In genomic region chrX:20519077-20519617, GRCh38 we compare ENCODE assay signal across 25 cellular contexts.
A peak's percentile ranks its signal among the peaks of the same experiment; 100 is the strongest.
DNase-seq lines count a peak whose midpoint lies in the region; ATAC-seq, FAIRE-seq and TF ChIP-seq lines count a peak whose summit lies in the region.
"Had no signal": no experiment of that assay in that cellular context is flagged by ENCODE, and none has a peak within 500 bp of the region (broad histone marks: within the 10 kb centered on the region; RNA-seq: fewer than 3 reads in every experiment).

No MANE protein-coding gene starts in this region.

- H2BK120ac ChIP-seq in IMR-90 (ENCODE audit: low read depth, low read length) (no peak overlapping the region), H1 (replicated peaks; ENCODE audit: low read depth, low read length) (no peak overlapping the region)

- H4K8ac ChIP-seq in IMR-90 (ENCODE audit: low read depth in 2 of 2, low read length in 2 of 2) (no peak overlapping the region), H1 (ENCODE audit: extremely low read depth, insufficient read depth, low read length) (no peak overlapping the region)

- FAIRE-seq in H1 (lab: Jason Lieb, UNC): no peak
- FAIRE-seq: GM18507, H54, HepG2, RCC 7860 had no signal

- POLR2A ChIA-PET in activated CD8-positive, alpha-beta T cell treated with anti-CD3 and anti-CD28 coated beads, Interleukin-2, amount 10 ng/mL, durations not matched to agents 7 days and 5 days (lab: Charles Lee): no interaction called here
- POLR2A ChIA-PET in activated CD8-positive, alpha-beta T cell treated with anti-CD3 and anti-CD28 coated beads for 36 hours (lab: Charles Lee): interaction anchor here (0.7 kb wide), 1 partner anchor 926 kb away, joined by 3 read pairs; no protein-coding TSS in a partner anchor
- POLR2A ChIA-PET in IMR-90 (lab: Charles Lee; ENCODE audit: unreplicated experiment): no interaction called here
- POLR2A ChIA-PET in H1 (lab: Charles Lee; ENCODE audit: partially characterized antibody): interaction anchor here (0.9 kb wide), 1 partner anchor 8 kb away, joined by 3 read pairs; no protein-coding TSS in a partner anchor
- POLR2A ChIA-PET in Caco-2 (lab: Charles Lee): interaction anchor here (0.6 kb wide), 1 partner anchor 1206 kb away, joined by 3 read pairs; no protein-coding TSS in a partner anchor

- H3K23me2 ChIP-seq in H1 (ENCODE audit: low read depth, low read length): no peaks in the 10 kb centered on the region

- DNase-seq in activated CD8-positive, alpha-beta T cell treated with anti-CD3 and anti-CD28 coated beads, Interleukin-2, amount 10 ng/mL, durations not matched to agents 7 days and 5 days: no peak
- no peak for DNase-seq in activated CD8-positive, alpha-beta T cell treated with anti-CD3 and anti-CD28 coated beads for 36 hours
- DNase-seq in IMR-90: no peak
- DNase-seq in H1 (ENCODE audit: low read depth in 1 of 2, low spot score in 2 of 2): no peak
- peak; percentile 46 for DNase-seq in kidney tubule cell (ENCODE audit: low spot score)
- DNase-seq in heart right ventricle: no peak
- no peak for DNase-seq in Caco-2
- DNase-seq in NCI-H774 (lab: John Stamatoyannopoulos, UW): no peak
- DNase-seq: C1 segment of cervical spinal cord; CD8-positive, alpha-beta T cell; GDM1; KBM-7; NCI-H1092 treated with DMSO at 0.1 percent for 48 hours; NCI-H1436 treated with DMSO at 0.1 percent for 48 hours; NCI-H1930; NCI-H345; NCI-H524 treated with DMSO at 0.1 percent for 48 hours; OCI-M1; SJCRH30 had no signal

- TF ChIP-seq POLR2A in IMR-90 (IDR thresholded peaks at IDR 0.05; ENCODE audit: low read depth, low read length): no peak
- TF ChIP-seq POLR2A in H1 (IDR thresholded peaks at IDR 0.05; ENCODE audit: control extremely low read depth in 1 of 2, low read depth in 2 of 2, low read length in 2 of 2): no peak

- TF ChIP-seq RAD21 in IMR-90 (IDR thresholded peaks at IDR 0.05; ENCODE audit: low read length): no peak
- TF ChIP-seq RAD21 in H1 (IDR thresholded peaks at IDR 0.05 in 1 of 2, conservative IDR thresholded peaks at IDR 0.05 in 1 of 2; ENCODE audit: low read depth in 2 of 2, low read length in 2 of 2): no peak

- H3K14ac ChIP-seq in IMR-90 (replicated peaks; ENCODE audit: low read depth, low read length) (no peak overlapping the region), H1 (ENCODE audit: insufficient read length) (no peak overlapping the region)

- H3K9ac ChIP-seq in IMR-90 (ENCODE audit: low read depth, low read length): no peak overlapping the region
- no peak overlapping the region for H3K9ac ChIP-seq in H1 (replicated peaks in 1 of 4; ENCODE audit: extremely low read depth in 1 of 4, low read depth in 3 of 4, low read length in 3 of 4)

- no peak overlapping the region for H3K4me3 Mint-ChIP-seq in activated CD8-positive, alpha-beta T cell treated with anti-CD3 and anti-CD28 coated beads, Interleukin-2, amount 10 ng/mL, durations not matched to agents 7 days and 5 days
- H3K4me3 Mint-ChIP-seq in activated CD8-positive, alpha-beta T cell treated with anti-CD3 and anti-CD28 coated beads for 36 hours: no peak overlapping the region
- H3K4me3 Mint-ChIP-seq in Caco-2 (ENCODE audit: unreplicated experiment): no peak overlapping the region
- H3K4me3 Mint-ChIP-seq: CD8-positive, alpha-beta T cell had no signal

- no peak overlapping the region for H2BK15ac ChIP-seq in IMR-90 (ENCODE audit: low read depth, low read length)
- H2BK15ac ChIP-seq in H1 (ENCODE audit: low read length): no peak overlapping the region

- H2AK5ac ChIP-seq in IMR-90 (ENCODE audit: low read depth, low read length): 0 out of 2 replicates have a peak overlapping the region, but pooled peaks have one; percentile 4
- H2AK5ac ChIP-seq in H1 (ENCODE audit: low read depth, low read length): no peak overlapping the region

- TF ChIP-seq CTCF in activated CD8-positive, alpha-beta T cell treated with anti-CD3 and anti-CD28 coated beads for 36 hours (IDR thresholded peaks at IDR 0.05): no peak
- TF ChIP-seq CTCF in IMR-90 (conservative IDR thresholded peaks at IDR 0.05; ENCODE audit: low read depth, low read length) (no peak), H1 (IDR thresholded peaks at IDR 0.05; ENCODE audit: control extremely low read depth in 1 of 3, insufficient read depth in 1 of 3, low read depth in 1 of 3, low read length in 3 of 3) (no peak), heart right ventricle (IDR thresholded peaks at IDR 0.05) (no peak), Caco-2 (IDR thresholded peaks at IDR 0.05; ENCODE audit: insufficient read depth in 1 of 2, low read depth in 1 of 2, low read length in 1 of 2, severe bottlenecking in 1 of 2, unreplicated experiment in 1 of 2) (no peak)

- H3K4ac ChIP-seq in IMR-90 (ENCODE audit: low read depth, low read length): no peak overlapping the region
- H3K4ac ChIP-seq in H1 (replicated peaks; ENCODE audit: insufficient read length, low read depth, low read length): no peak overlapping the region

- no peak overlapping the region for H2AK9ac ChIP-seq in IMR-90 (replicated peaks; ENCODE audit: low read depth, low read length, poor library complexity)

- H3K79me1 ChIP-seq in IMR-90 (ENCODE audit: low read depth in 1 of 2, low read length in 2 of 2) (no peaks in the 10 kb centered on the region), H1 (ENCODE audit: low read depth, low read length) (no peaks in the 10 kb centered on the region)

- peak overlapping the region; percentile 65 for H3K27ac Mint-ChIP-seq in activated CD8-positive, alpha-beta T cell treated with anti-CD3 and anti-CD28 coated beads, Interleukin-2, amount 10 ng/mL, durations not matched to agents 7 days and 5 days
- H3K27ac Mint-ChIP-seq in activated CD8-positive, alpha-beta T cell treated with anti-CD3 and anti-CD28 coated beads for 36 hours: no peak overlapping the region
- no peak overlapping the region for H3K27ac Mint-ChIP-seq in Caco-2 (ENCODE audit: unreplicated experiment)
- H3K27ac Mint-ChIP-seq: CD8-positive, alpha-beta T cell had no signal

- H4K5ac ChIP-seq in IMR-90 (ENCODE audit: low read depth, low read length) (no peak overlapping the region), H1 (ENCODE audit: insufficient read length, low read depth, low read length) (no peak overlapping the region)

- peaks cover 4% of the 10 kb centered on the region for H3K9me3 Mint-ChIP-seq in activated CD8-positive, alpha-beta T cell treated with anti-CD3 and anti-CD28 coated beads, Interleukin-2, amount 10 ng/mL, durations not matched to agents 7 days and 5 days (ENCODE audit: insufficient read depth)
- H3K9me3 Mint-ChIP-seq in activated CD8-positive, alpha-beta T cell treated with anti-CD3 and anti-CD28 coated beads for 36 hours: peaks cover 7% of the 10 kb centered on the region
- H3K9me3 Mint-ChIP-seq in Caco-2 (ENCODE audit: unreplicated experiment): peaks cover 9% of the 10 kb centered on the region
- H3K9me3 Mint-ChIP-seq: CD8-positive, alpha-beta T cell had no signal

- CTCF ChIA-PET in activated CD8-positive, alpha-beta T cell treated with anti-CD3 and anti-CD28 coated beads, Interleukin-2, amount 10 ng/mL, durations not matched to agents 7 days and 5 days (lab: Charles Lee): no interaction called here
- CTCF ChIA-PET in activated CD8-positive, alpha-beta T cell treated with anti-CD3 and anti-CD28 coated beads for 36 hours (lab: Charles Lee): no interaction called here
- CTCF ChIA-PET in IMR-90 (lab: Yijun Ruan, JAX) (no interaction called here), H1 (lab: Charles Lee; ENCODE audit: partially characterized antibody) (no interaction called here), Caco-2 (lab: Charles Lee) (no interaction called here)

- dilution Hi-C loops in IMR-90 (cut with HindIII; ENCODE audit: low sequenced_read_pairs, unreplicated experiment): no loop called here

- no peak for ATAC-seq in activated CD8-positive, alpha-beta T cell treated with anti-CD3 and anti-CD28 coated beads, Interleukin-2, amount 10 ng/mL, durations not matched to agents 7 days and 5 days
- no peak for ATAC-seq in activated CD8-positive, alpha-beta T cell treated with anti-CD3 and anti-CD28 coated beads for 36 hours
- ATAC-seq in IMR-90 (ENCODE audit: low read depth) (no peak), heart right ventricle (no peak)
- ATAC-seq: CD8-positive, alpha-beta T cell; HepG2 had no signal

- H3K23ac ChIP-seq in IMR-90 (ENCODE audit: low read depth, low read length) (no peak overlapping the region), H1 (ENCODE audit: insufficient read length) (no peak overlapping the region)

- BruUV-seq in IMR-90 (replicated peaks; lab: Mats Ljungman, UMichigan) (no TSS peak), Caco-2 (replicated peaks; lab: Mats Ljungman, UMichigan) (no TSS peak)

- no peaks in the 10 kb centered on the region for H3K36me3 ChIP-seq in IMR-90 (ENCODE audit: control insufficient read depth, insufficient read depth, low read length)
- no peaks in the 10 kb centered on the region for H3K36me3 ChIP-seq in H1 (ENCODE audit: control insufficient read depth in 2 of 4, insufficient read depth in 4 of 4, low read length in 3 of 4)
- no peaks in the 10 kb centered on the region for H3K36me3 ChIP-seq in heart right ventricle
- no peaks in the 10 kb centered on the region for H3K36me3 ChIP-seq in Caco-2 (ENCODE audit: control insufficient read depth, insufficient read depth, low read length)
- H3K36me3 ChIP-seq: SJCRH30 had no signal

- H4K20me1 ChIP-seq in IMR-90 (ENCODE audit: insufficient read depth, low read length) (no peaks in the 10 kb centered on the region), H1 (replicated peaks in 1 of 2; ENCODE audit: control insufficient read depth in 1 of 2, insufficient read depth in 2 of 2, low read length in 2 of 2) (no peaks in the 10 kb centered on the region)

- no peak overlapping the region for H2BK5ac ChIP-seq in IMR-90 (ENCODE audit: low read depth, low read length, poor library complexity, severe bottlenecking)
- H2BK5ac ChIP-seq in H1 (ENCODE audit: low read depth, low read length): no peak overlapping the region

- H3K9me3 ChIP-seq in IMR-90 (ENCODE audit: control insufficient read depth, insufficient read depth, low read length) (no peaks in the 10 kb centered on the region), H1 (ENCODE audit: insufficient read depth in 2 of 2, low read depth in 1 of 2, low read length in 1 of 2) (no peaks in the 10 kb centered on the region), heart right ventricle (no peaks in the 10 kb centered on the region), Caco-2 (no peaks in the 10 kb centered on the region)

- H3K4me2 ChIP-seq in IMR-90 (ENCODE audit: low read depth, low read length): no peak overlapping the region
- H3K4me2 ChIP-seq in H1 (ENCODE audit: insufficient read depth in 1 of 2, low read depth in 2 of 2, low read length in 2 of 2): no peak overlapping the region

- peaks cover 14% of the 10 kb centered on the region for H3K36me3 Mint-ChIP-seq in activated CD8-positive, alpha-beta T cell treated with anti-CD3 and anti-CD28 coated beads, Interleukin-2, amount 10 ng/mL, durations not matched to agents 7 days and 5 days (ENCODE audit: low read depth)
- H3K36me3 Mint-ChIP-seq in activated CD8-positive, alpha-beta T cell treated with anti-CD3 and anti-CD28 coated beads for 36 hours (ENCODE audit: low read depth): peaks cover 6% of the 10 kb centered on the region
- no peaks in the 10 kb centered on the region for H3K36me3 Mint-ChIP-seq in Caco-2 (ENCODE audit: insufficient read depth, unreplicated experiment)
- H3K36me3 Mint-ChIP-seq: CD8-positive, alpha-beta T cell had no signal

- no peaks in the 10 kb centered on the region for H3K79me2 ChIP-seq in H1 (ENCODE audit: control insufficient read depth in 1 of 2, insufficient read depth in 2 of 2, low read length in 2 of 2)

- H3K18ac ChIP-seq in IMR-90 (ENCODE audit: low read depth, low read length): no peak overlapping the region
- no peak overlapping the region for H3K18ac ChIP-seq in H1 (ENCODE audit: extremely low read depth, low read length)

- no peaks in the 10 kb centered on the region for H3K9me1 ChIP-seq in IMR-90 (ENCODE audit: insufficient read depth, low read length)

- no CpG with 5 or more reads among the region's 8 CpGs for WGBS in IMR-90 (ENCODE audit: extremely low coverage in 2 of 2, insufficient read length in 1 of 2), 2 experiments
- 81% methylated on average over 7 of the region's 8 CpGs; no CpG with 5 or more reads in 1 of the 2 experiments for WGBS in H1 (ENCODE audit: extremely low coverage in 1 of 2, insufficient coverage in 1 of 2, insufficient read length in 1 of 2, insufficient replicate concordance in 2 of 2, low coverage in 1 of 2, low lambda C conversion rate in 2 of 2, missing lambda C conversion rate in 1 of 2), 2 experiments
- 52 to 69% methylated on average over 8 of the region's 8 CpGs for WGBS in heart right ventricle, 2 donors

- peaks cover 5% of the 10 kb centered on the region for H3K4me1 ChIP-seq in IMR-90 (ENCODE audit: control insufficient read depth, insufficient read depth, low read length)
- H3K4me1 ChIP-seq in H1 (replicated peaks in 1 of 4; ENCODE audit: control insufficient read depth in 3 of 4, insufficient read depth in 4 of 4, low read length in 3 of 4): no peaks in the 10 kb centered on the region
- H3K4me1 ChIP-seq in heart right ventricle: peaks cover 0 to 21% (median 0%) of the 10 kb centered on the region in 9 donors
- H3K4me1 ChIP-seq in Caco-2: peaks cover 4% of the 10 kb centered on the region; the same call in 1 of the 2 replicates

- H2BK20ac ChIP-seq in IMR-90 (ENCODE audit: low read depth, low read length): no peak overlapping the region
- no peak overlapping the region for H2BK20ac ChIP-seq in H1 (ENCODE audit: low read length)

- H3K4me3 ChIP-seq in IMR-90 (ENCODE audit: insufficient read depth, low read depth, low read length) (no peak overlapping the region), H1 (ENCODE audit: extremely low read depth in 1 of 4, insufficient read depth in 2 of 4, low read depth in 3 of 4, low read length in 4 of 4) (no peak overlapping the region), heart right ventricle (no peak overlapping the region), Caco-2 (ENCODE audit: low read depth, low read length) (no peak overlapping the region)
- H3K4me3 ChIP-seq: SJCRH30 had no signal

- H3K4me1 Mint-ChIP-seq in activated CD8-positive, alpha-beta T cell treated with anti-CD3 and anti-CD28 coated beads, Interleukin-2, amount 10 ng/mL, durations not matched to agents 7 days and 5 days (ENCODE audit: low read depth): peaks cover 45% of the 10 kb centered on the region
- H3K4me1 Mint-ChIP-seq in activated CD8-positive, alpha-beta T cell treated with anti-CD3 and anti-CD28 coated beads for 36 hours (ENCODE audit: low read depth): peaks cover 47% of the 10 kb centered on the region
- H3K4me1 Mint-ChIP-seq in Caco-2 (ENCODE audit: low read depth, unreplicated experiment): peaks cover 10% of the 10 kb centered on the region

- H2AFZ ChIP-seq in IMR-90 (replicated peaks; ENCODE audit: low read length, poor library complexity) (no peak overlapping the region), H1 (ENCODE audit: low read length) (0 out of 2 replicates have a peak overlapping the region, but pooled peaks have one; percentile 70)

- H4K91ac ChIP-seq in IMR-90 (ENCODE audit: insufficient read depth, low read depth, low read length) (no peak overlapping the region), H1 (replicated peaks; ENCODE audit: insufficient read length, low read length) (no peak overlapping the region)

- H3K27me3 Mint-ChIP-seq in activated CD8-positive, alpha-beta T cell treated with anti-CD3 and anti-CD28 coated beads, Interleukin-2, amount 10 ng/mL, durations not matched to agents 7 days and 5 days (ENCODE audit: low read depth): peaks cover 4% of the 10 kb centered on the region
- peaks cover 8% of the 10 kb centered on the region for H3K27me3 Mint-ChIP-seq in activated CD8-positive, alpha-beta T cell treated with anti-CD3 and anti-CD28 coated beads for 36 hours
- no peaks in the 10 kb centered on the region for H3K27me3 Mint-ChIP-seq in Caco-2 (ENCODE audit: insufficient read depth, unreplicated experiment)

- intact Hi-C loops in activated CD8-positive, alpha-beta T cell treated with anti-CD3 and anti-CD28 coated beads for 36 hours (cut with micrococcal nuclease): loop anchor here (5.0 kb wide), 1 partner anchor 72 kb away; no protein-coding TSS in a partner anchor
- intact Hi-C loops in IMR-90 (cut with micrococcal nuclease) (no loop called here), heart right ventricle (cut with DNase I) (no loop called here), Caco-2 (cut with micrococcal nuclease; ENCODE audit: unreplicated experiment) (no loop called here)

- H3K27ac ChIP-seq in IMR-90 (ENCODE audit: insufficient read depth, low read length) (no peak overlapping the region), H1 (ENCODE audit: low read depth, low read length) (no peak overlapping the region), heart right ventricle (no peak overlapping the region)
- H3K27ac ChIP-seq: 22Rv1, HL-60, SJCRH30 had no signal

- no peak overlapping the region for H2BK12ac ChIP-seq in H1 (ENCODE audit: low read depth, low read length)

- H3K27me3 ChIP-seq in IMR-90 (ENCODE audit: control insufficient read depth, insufficient read depth, low read length): no peaks in the 10 kb centered on the region; the same call in 1 of the 2 replicates
- no peaks in the 10 kb centered on the region for H3K27me3 ChIP-seq in H1 (replicated peaks in 1 of 4; ENCODE audit: control insufficient read depth in 3 of 4, extremely low read depth in 1 of 4, insufficient read depth in 3 of 4, low read length in 3 of 4)
- H3K27me3 ChIP-seq in heart right ventricle: peaks cover 0 to 49% (median 0%) of the 10 kb centered on the region in 7 donors
- H3K27me3 ChIP-seq in Caco-2 (replicated peaks; ENCODE audit: control insufficient read depth, insufficient read depth, low read length): no peaks in the 10 kb centered on the region
- H3K27me3 ChIP-seq: SJCRH30 had no signal

- no peak overlapping the region for H3K56ac ChIP-seq in IMR-90 (ENCODE audit: extremely low read depth, insufficient read depth, low read length)
- H3K56ac ChIP-seq in H1 (replicated peaks; ENCODE audit: insufficient read length, low read depth, low read length): no peak overlapping the region

- in situ Hi-C loops in IMR-90 (cut with MboI; ENCODE audit: low sequenced_read_pairs): no loop called here

- no peak for TF ChIP-seq EP300 in H1 (IDR thresholded peaks at IDR 0.05; ENCODE audit: borderline replicate concordance in 1 of 2, low read depth in 2 of 2, low read length in 2 of 2)

Comparison
In these comparisons a context has a peak if more than half of its experiments do, and no peak if none do; other contexts are left out.
1. POLR2A ChIA-PET loops: an anchor here in activated CD8-positive, alpha-beta T cell treated with anti-CD3 and anti-CD28 coated beads for 36 hours (0.7 kb wide), H1 (0.9 kb wide) and Caco-2 (0.6 kb wide); none called in activated CD8-positive, alpha-beta T cell treated with anti-CD3 and anti-CD28 coated beads, Interleukin-2, amount 10 ng/mL, durations not matched to agents 7 days and 5 days and IMR-90.